1 cellular context compared by ENCODE assay signal in the genomic region with DNA sequence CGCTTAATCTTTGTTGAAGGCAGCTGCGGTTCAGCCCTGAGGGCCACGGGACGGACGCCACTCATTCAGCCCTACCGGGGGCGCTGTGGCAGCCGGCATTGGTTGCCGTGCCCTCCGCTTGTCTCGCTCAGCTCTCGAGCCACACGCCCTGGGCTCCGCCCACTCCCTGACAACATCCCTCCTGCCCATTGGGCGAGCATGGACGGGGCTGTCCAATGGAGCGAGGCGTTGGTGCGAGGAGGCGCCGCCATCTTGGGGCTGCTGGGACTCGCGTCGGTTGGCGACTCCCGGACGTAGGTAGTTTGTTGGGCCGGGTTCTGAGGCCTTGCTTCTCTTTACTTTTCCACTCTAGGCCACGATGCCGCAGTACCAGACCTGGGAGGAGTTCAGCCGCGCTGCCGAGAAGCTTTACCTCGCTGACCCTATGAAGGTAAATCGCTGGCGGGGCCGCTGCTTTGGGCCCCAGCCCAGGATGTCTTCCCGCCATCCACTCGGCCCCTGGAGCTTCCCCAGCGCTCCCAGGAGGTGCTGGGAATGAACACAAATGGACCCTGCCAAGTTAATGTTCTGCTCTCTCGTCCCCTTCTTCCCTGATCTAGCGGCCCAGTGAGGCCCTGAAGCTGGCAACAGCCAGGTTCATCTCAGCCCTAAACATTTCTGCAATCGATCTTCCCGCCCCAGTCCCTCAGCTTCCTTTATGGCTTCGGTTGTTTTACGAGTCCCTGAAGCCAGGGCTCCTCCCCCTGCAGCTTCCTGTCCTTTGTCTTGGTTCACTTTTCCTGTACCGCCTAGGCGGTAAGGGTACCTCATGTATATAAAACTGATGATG.
A peak's percentile ranks its signal among the peaks of the same experiment; 100 is the strongest.
TF ChIP-seq lines count a peak whose summit lies in the region.

A gene with protein sequence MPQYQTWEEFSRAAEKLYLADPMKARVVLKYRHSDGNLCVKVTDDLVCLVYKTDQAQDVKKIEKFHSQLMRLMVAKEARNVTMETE (plus strand): TSS at position 244 of the 829 bp plus-strand sequence. CDS start 115 bp downstream, at position 359.

TF ChIP-seq in HepG2, 621 proteins besides CTCF, POLR2A, EP300 and RAD21 (continued from another document and continues in another):
- TF ChIP-seq, protein P1, sequence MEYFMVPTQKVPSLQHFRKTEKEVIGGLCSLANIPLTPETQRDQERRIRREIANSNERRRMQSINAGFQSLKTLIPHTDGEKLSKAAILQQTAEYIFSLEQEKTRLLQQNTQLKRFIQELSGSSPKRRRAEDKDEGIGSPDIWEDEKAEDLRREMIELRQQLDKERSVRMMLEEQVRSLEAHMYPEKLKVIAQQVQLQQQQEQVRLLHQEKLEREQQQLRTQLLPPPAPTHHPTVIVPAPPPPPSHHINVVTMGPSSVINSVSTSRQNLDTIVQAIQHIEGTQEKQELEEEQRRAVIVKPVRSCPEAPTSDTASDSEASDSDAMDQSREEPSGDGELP (IDR thresholded peaks at IDR 0.05; ENCODE audit: borderline replicate concordance, low read depth): 0 out of 2 replicates have a peak, but pooled peaks have one; percentile 49
- TF ChIP-seq ZKSCAN5 (CRISPR knock-in tag; IDR thresholded peaks at IDR 0.05): no peak
- TF ChIP-seq NR1H2 (CRISPR knock-in tag; IDR thresholded peaks at IDR 0.05; ENCODE audit: borderline replicate concordance, low read depth): no peak
- TF ChIP-seq ZFY (CRISPR knock-in tag; IDR thresholded peaks at IDR 0.05): peak; percentile 93
- TF ChIP-seq ZEB1 (IDR thresholded peaks at IDR 0.05; ENCODE audit: insufficient replicate concordance, low read depth): no peak
- TF ChIP-seq, protein P2, sequence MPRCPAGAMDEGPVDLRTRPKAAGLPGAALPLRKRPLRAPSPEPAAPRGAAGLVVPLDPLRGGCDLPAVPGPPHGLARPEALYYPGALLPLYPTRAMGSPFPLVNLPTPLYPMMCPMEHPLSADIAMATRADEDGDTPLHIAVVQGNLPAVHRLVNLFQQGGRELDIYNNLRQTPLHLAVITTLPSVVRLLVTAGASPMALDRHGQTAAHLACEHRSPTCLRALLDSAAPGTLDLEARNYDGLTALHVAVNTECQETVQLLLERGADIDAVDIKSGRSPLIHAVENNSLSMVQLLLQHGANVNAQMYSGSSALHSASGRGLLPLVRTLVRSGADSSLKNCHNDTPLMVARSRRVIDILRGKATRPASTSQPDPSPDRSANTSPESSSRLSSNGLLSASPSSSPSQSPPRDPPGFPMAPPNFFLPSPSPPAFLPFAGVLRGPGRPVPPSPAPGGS (CRISPR knock-in tag; IDR thresholded peaks at IDR 0.05): peak; percentile 73; the same call in 1 of the 2 replicates
- TF ChIP-seq ZFP36L1 (CRISPR knock-in tag; IDR thresholded peaks at IDR 0.05): no peak
- no peak for TF ChIP-seq ZNF619 (CRISPR knock-in tag; IDR thresholded peaks at IDR 0.05)
- no peak for TF ChIP-seq ZSCAN20 (CRISPR knock-in tag; IDR thresholded peaks at IDR 0.05; ENCODE audit: borderline replicate concordance)
- TF ChIP-seq ZBTB43 (CRISPR knock-in tag; conservative IDR thresholded peaks at IDR 0.05): no peak
- TF ChIP-seq FOXA1 (IDR thresholded peaks at IDR 0.05): no peak
- 0 out of 2 replicates have a peak, but pooled peaks have one; percentile 46 for TF ChIP-seq FOXA1 (CRISPR knock-in tag; IDR thresholded peaks at IDR 0.05)
- TF ChIP-seq, protein P3, sequence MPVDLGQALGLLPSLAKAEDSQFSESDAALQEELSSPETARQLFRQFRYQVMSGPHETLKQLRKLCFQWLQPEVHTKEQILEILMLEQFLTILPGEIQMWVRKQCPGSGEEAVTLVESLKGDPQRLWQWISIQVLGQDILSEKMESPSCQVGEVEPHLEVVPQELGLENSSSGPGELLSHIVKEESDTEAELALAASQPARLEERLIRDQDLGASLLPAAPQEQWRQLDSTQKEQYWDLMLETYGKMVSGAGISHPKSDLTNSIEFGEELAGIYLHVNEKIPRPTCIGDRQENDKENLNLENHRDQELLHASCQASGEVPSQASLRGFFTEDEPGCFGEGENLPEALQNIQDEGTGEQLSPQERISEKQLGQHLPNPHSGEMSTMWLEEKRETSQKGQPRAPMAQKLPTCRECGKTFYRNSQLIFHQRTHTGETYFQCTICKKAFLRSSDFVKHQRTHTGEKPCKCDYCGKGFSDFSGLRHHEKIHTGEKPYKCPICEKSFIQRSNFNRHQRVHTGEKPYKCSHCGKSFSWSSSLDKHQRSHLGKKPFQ (CRISPR knock-in tag; IDR thresholded peaks at IDR 0.05; ENCODE audit: insufficient replicate concordance): no peak
- no peak for TF ChIP-seq SKIL (CRISPR knock-in tag; IDR thresholded peaks at IDR 0.05; ENCODE audit: borderline replicate concordance)
- no peak for TF ChIP-seq ZNF629 (CRISPR knock-in tag; conservative IDR thresholded peaks at IDR 0.05)
- TF ChIP-seq GTF2F1 (IDR thresholded peaks at IDR 0.05; ENCODE audit: low read length): no peak
- TF ChIP-seq SRSF9 (IDR thresholded peaks at IDR 0.05; ENCODE audit: borderline replicate concordance, insufficient read depth, low read depth, low read length, poor library complexity, severe bottlenecking): no peak
- 0 out of 2 replicates have a peak, but pooled peaks have one; percentile 12 for TF ChIP-seq MEIS2 (CRISPR knock-in tag; IDR thresholded peaks at IDR 0.05)
- TF ChIP-seq ZNF326 (CRISPR knock-in tag; IDR thresholded peaks at IDR 0.05; ENCODE audit: borderline replicate concordance): no peak
- TF ChIP-seq ZNF138 (CRISPR knock-in tag; IDR thresholded peaks at IDR 0.05; ENCODE audit: low read depth): 0 out of 2 replicates have a peak, but pooled peaks have one; percentile 38
- TF ChIP-seq, protein P4, sequence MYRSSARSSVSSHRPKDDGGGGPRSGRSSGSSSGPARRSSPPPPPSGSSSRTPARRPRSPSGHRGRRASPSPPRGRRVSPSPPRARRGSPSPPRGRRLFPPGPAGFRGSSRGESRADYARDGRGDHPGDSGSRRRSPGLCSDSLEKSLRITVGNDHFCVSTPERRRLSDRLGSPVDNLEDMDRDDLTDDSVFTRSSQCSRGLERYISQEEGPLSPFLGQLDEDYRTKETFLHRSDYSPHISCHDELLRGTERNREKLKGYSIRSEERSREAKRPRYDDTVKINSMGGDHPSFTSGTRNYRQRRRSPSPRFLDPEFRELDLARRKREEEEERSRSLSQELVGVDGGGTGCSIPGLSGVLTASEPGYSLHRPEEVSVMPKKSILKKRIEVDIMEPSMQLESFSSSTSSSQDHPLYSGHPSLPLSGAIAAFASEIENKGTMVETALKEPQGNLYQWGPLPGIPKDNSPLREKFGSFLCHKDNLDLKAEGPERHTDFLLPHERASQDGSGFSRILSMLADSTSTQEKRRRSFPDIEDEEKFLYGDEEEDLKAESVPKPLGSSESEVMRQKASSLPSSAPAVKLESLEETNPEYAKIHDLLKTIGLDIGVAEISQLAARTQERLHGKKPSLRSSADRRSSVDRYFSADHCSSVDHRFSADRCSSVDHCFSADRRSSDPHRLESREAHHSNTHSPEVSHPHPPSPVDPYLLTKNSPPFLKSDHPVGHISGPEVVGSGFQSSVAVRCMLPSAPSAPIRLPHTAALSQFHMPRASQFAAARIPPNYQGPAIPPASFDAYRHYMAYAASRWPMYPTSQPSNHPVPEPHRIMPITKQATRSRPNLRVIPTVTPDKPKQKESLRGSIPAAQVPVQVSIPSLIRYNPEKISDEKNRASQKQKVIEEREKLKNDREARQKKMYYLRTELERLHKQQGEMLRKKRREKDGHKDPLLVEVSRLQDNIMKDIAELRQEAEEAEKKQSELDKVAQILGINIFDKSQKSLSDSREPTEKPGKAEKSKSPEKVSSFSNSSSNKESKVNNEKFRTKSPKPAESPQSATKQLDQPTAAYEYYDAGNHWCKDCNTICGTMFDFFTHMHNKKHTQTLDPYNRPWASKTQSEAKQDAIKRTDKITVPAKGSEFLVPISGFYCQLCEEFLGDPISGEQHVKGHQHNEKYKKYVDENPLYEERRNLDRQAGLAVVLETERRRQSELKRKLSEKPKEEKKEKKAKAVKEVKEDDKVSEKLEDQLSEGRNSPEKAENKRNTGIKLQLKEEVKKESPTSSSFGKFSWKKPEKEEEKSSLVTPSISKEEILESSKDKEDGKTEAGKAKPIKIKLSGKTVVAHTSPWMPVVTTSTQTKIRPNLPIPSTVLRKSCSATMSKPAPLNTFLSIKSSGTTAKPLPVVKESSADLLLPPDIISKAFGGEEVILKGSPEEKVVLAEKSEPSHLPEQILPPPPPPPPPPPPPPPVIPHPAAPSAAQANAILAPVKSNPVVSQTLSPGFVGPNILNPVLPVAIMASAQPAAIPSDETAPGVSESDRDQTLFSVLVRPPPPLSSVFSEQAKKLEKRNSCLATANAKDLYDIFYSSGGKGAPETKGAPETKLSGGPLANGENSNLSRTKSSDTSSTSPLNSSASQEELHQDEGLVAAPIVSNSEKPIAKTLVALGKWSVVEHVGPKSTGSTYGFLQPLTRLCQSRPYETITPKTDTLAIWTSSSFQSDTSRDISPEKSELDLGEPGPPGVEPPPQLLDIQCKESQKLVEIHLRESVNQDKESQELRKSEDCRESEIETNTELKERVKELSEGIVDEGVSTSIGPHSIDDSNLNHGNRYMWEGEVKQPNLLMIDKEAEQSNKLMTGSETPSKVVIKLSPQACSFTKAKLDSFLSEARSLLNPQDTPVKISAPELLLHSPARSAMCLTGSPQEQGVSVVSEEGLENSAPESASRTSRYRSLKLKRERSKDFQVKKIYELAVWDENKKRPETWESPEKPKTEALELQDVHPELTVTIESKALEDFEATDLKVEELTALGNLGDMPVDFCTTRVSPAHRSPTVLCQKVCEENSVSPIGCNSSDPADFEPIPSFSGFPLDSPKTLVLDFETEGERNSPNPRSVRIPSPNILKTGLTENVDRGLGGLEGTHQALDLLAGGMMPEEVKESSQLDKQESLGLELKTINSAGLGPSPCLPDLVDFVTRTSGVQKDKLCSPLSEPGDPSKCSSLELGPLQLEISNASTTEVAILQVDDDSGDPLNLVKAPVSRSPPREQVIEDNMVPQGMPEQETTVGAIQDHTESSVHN (CRISPR knock-in tag; IDR thresholded peaks at IDR 0.05): no peak
- no peak for TF ChIP-seq XBP1 (CRISPR knock-in tag; IDR thresholded peaks at IDR 0.05)
- TF ChIP-seq FOXJ3 (CRISPR knock-in tag; IDR thresholded peaks at IDR 0.05; ENCODE audit: borderline replicate concordance): 0 out of 2 replicates have a peak, but pooled peaks have one; percentile 13
- TF ChIP-seq KLF16 (CRISPR knock-in tag; IDR thresholded peaks at IDR 0.05): peak in 1 of 2 experiments; percentile 82; a peak in 2 of 4 replicates
- no peak for TF ChIP-seq ZNF256 (CRISPR knock-in tag; conservative IDR thresholded peaks at IDR 0.05)
- TF ChIP-seq, protein P5, sequence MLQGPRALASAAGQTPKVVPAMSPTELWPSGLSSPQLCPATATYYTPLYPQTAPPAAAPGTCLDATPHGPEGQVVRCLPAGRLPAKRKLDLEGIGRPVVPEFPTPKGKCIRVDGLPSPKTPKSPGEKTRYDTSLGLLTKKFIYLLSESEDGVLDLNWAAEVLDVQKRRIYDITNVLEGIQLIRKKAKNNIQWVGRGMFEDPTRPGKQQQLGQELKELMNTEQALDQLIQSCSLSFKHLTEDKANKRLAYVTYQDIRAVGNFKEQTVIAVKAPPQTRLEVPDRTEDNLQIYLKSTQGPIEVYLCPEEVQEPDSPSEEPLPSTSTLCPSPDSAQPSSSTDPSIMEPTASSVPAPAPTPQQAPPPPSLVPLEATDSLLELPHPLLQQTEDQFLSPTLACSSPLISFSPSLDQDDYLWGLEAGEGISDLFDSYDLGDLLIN (CRISPR knock-in tag; IDR thresholded peaks at IDR 0.05; ENCODE audit: borderline replicate concordance): no peak
- no peak for TF ChIP-seq ZNF503 (CRISPR knock-in tag; IDR thresholded peaks at IDR 0.05)
- no peak for TF ChIP-seq TCF12 (IDR thresholded peaks at IDR 0.05)
- no peak for TF ChIP-seq TCF12 (CRISPR knock-in tag; IDR thresholded peaks at IDR 0.05)
- peak; percentile 81 for TF ChIP-seq ZNF547 (CRISPR knock-in tag; IDR thresholded peaks at IDR 0.05)
- peak; percentile 84; the same call in 1 of the 2 replicates for TF ChIP-seq DMAP1 (CRISPR knock-in tag; IDR thresholded peaks at IDR 0.05)
- peak; percentile 24; the same call in 1 of the 2 replicates for TF ChIP-seq ZZZ3 (CRISPR knock-in tag; IDR thresholded peaks at IDR 0.05; ENCODE audit: borderline replicate concordance)
- TF ChIP-seq ZNF569 (CRISPR knock-in tag; IDR thresholded peaks at IDR 0.05; ENCODE audit: borderline replicate concordance): no peak
